ENCODE assay signal across 8 cellular contexts in genomic region chr19:2048959-2049740, GRCh38. TPM values are rescaled to one million over a fixed set of nuclear protein-coding genes. Genes with fewer than 3 reads are reported as not detected.
DNase-seq lines count a peak whose midpoint lies in the region; ATAC-seq and TF ChIP-seq lines count a peak whose summit lies in the region.

No MANE protein-coding gene starts in this region.

- no peaks in the 10 kb centered on the region for H3K27me3 Mint-ChIP-seq in activated T-cell treated with anti-CD3 and anti-CD28 coated beads, Interleukin-2, amount 50 U/mL, for 72 hours (ENCODE audit: low read depth)

- H3K27me3 ChIP-seq in mammary epithelial cell (ENCODE audit: insufficient read depth, low read length) (no peaks in the 10 kb centered on the region), right lobe of liver (no peaks in the 10 kb centered on the region), tibial nerve (no peaks in the 10 kb centered on the region)

- H3K27ac ChIP-seq in mammary epithelial cell (ENCODE audit: insufficient read depth, low read depth, low read length) (peak overlapping the region; percentile 48), right lobe of liver (peak overlapping the region; percentile 94 to 99 (median 98)), tibial nerve (peak overlapping the region; percentile 99)

- dilution Hi-C loops in mammary epithelial cell (cut with HindIII; ENCODE audit: low sequenced_read_pairs), result no loop called here

- peaks cover 69% of the 10 kb centered on the region for H3K79me2 ChIP-seq in mammary epithelial cell (ENCODE audit: insufficient read depth, low read length)

- intact Hi-C loops in mammary epithelial cell (cut with micrococcal nuclease) (no loop called here), right lobe of liver (cut with DNase I) (no loop called here)

- H3K4me1 Mint-ChIP-seq in activated T-cell treated with anti-CD3 and anti-CD28 coated beads, Interleukin-2, amount 50 U/mL, for 72 hours (ENCODE audit: low read depth), result peaks cover 44% of the 10 kb centered on the region

- H4K20me1 ChIP-seq in mammary epithelial cell (ENCODE audit: insufficient read depth, low read length), result peaks cover 7% of the 10 kb centered on the region

- BruUV-seq in mammary epithelial cell (replicated peaks; lab: Mats Ljungman, UMichigan), result no TSS peak

- H2AFZ ChIP-seq in mammary epithelial cell (ENCODE audit: low read depth, low read length), result no peak overlapping the region

- H3K9me3 Mint-ChIP-seq in activated T-cell treated with anti-CD3 and anti-CD28 coated beads, Interleukin-2, amount 50 U/mL, for 72 hours, result no peaks in the 10 kb centered on the region

- DNase-seq in activated T-cell treated with anti-CD3 and anti-CD28 coated beads, Interleukin-2, amount 50 U/mL, for 72 hours, result no peak
- no peak for DNase-seq in activated T-cell treated with anti-CD3 and anti-CD28 coated beads, Interleukin-2, amount 50 U/mL, for 1 hour
- DNase-seq in mammary epithelial cell, result no peak
- peak in 1 of 3 donors; percentile 59 for DNase-seq in right lobe of liver
- no peak for DNase-seq in tibial nerve (ENCODE audit: low spot score in 2 of 2)
- no peak for DNase-seq in D341Med (ENCODE audit: low spot score)
- DNase-seq in SIG-M5 treated with dmso at 0.1 percent for 504 hours (lab: John Stamatoyannopoulos, UW; ENCODE audit: unreplicated experiment), result no peak

- TF ChIP-seq CTCF in mammary epithelial cell (conservative IDR thresholded peaks at IDR 0.05 in 1 of 2, IDR thresholded peaks at IDR 0.05 in 1 of 2; ENCODE audit: extremely low read depth in 1 of 2, insufficient read depth in 1 of 2, low read depth in 1 of 2, low read length in 2 of 2) (no peak), right lobe of liver (IDR thresholded peaks at IDR 0.05) (no peak), tibial nerve (IDR thresholded peaks at IDR 0.05) (no peak)

- WGBS in mammary epithelial cell (ENCODE audit: low coverage, missing lambda C conversion rate), result 24% methylated on average over 10 of the region's 27 CpGs
- 0% methylated on average over 1 of the region's 27 CpGs for WGBS in right lobe of liver (ENCODE audit: insufficient coverage, low coverage, low lambda C conversion rate, missing lambda C conversion rate)
- 9 to 16% methylated on average over 7 of the region's 27 CpGs for WGBS in tibial nerve, 2 donors

- ATAC-seq in activated T-cell treated with anti-CD3 and anti-CD28 coated beads, Interleukin-2, amount 50 U/mL, for 72 hours (replicated peaks in 1 of 2), result no peak
- peak in 2 of 4 donors; percentile 0 to 3 for ATAC-seq in right lobe of liver
- ATAC-seq in HG03196 (IDR thresholded peaks at IDR 0.05; ENCODE audit: unreplicated experiment), result no peak

- H3K36me3 ChIP-seq in mammary epithelial cell (ENCODE audit: insufficient read depth, low read length) (peaks cover 4% of the 10 kb centered on the region), right lobe of liver (peaks cover 0 to 28% (median 5%) of the 10 kb centered on the region in 4 donors), tibial nerve (peaks cover 0 to 33% (median 9%) of the 10 kb centered on the region in 3 donors)

- TF ChIP-seq POLR2A in right lobe of liver (IDR thresholded peaks at IDR 0.05), result no peak
- TF ChIP-seq POLR2A in tibial nerve (IDR thresholded peaks at IDR 0.05), result no peak

- CTCF ChIA-PET in mammary epithelial cell (lab: Charles Lee; ENCODE audit: low non-redundant PET), result no interaction called here

- H3K4me2 ChIP-seq in mammary epithelial cell (ENCODE audit: insufficient read depth, low read depth, low read length), result peak overlapping the region; percentile 93

- H3K9ac ChIP-seq in mammary epithelial cell (ENCODE audit: insufficient read depth, low read length), result peak overlapping the region; percentile 67

- peak overlapping the region; percentile 67 to 98 (median 97) for H3K4me3 ChIP-seq in mammary epithelial cell (replicated peaks in 1 of 3; ENCODE audit: insufficient read depth in 1 of 3, low read depth in 2 of 3, low read length in 3 of 3)
- peak overlapping the region; percentile 80 to 94 (median 93) for H3K4me3 ChIP-seq in right lobe of liver
- H3K4me3 ChIP-seq in tibial nerve, result peak overlapping the region; percentile 94 to 100 (median 98)

- H3K4me3 Mint-ChIP-seq in activated T-cell treated with anti-CD3 and anti-CD28 coated beads, Interleukin-2, amount 50 U/mL, for 72 hours, result peak overlapping the region; percentile 77 to 85

- H3K9me3 ChIP-seq in mammary epithelial cell (replicated peaks; ENCODE audit: insufficient read depth, low read length) (no peaks in the 10 kb centered on the region), right lobe of liver (no peaks in the 10 kb centered on the region), tibial nerve (no peaks in the 10 kb centered on the region)

- H3K36me3 Mint-ChIP-seq in activated T-cell treated with anti-CD3 and anti-CD28 coated beads, Interleukin-2, amount 50 U/mL, for 72 hours (ENCODE audit: insufficient read depth in 2 of 2), result peaks cover 0 to 3% of the 10 kb centered on the region in 2 donors

- TF ChIP-seq EP300 in tibial nerve (IDR thresholded peaks at IDR 0.05), result peak; percentile 41 to 76

- peak overlapping the region; percentile 76 for H3K27ac Mint-ChIP-seq in activated T-cell treated with anti-CD3 and anti-CD28 coated beads, Interleukin-2, amount 50 U/mL, for 72 hours

- in situ Hi-C loops in mammary epithelial cell (cut with MboI; ENCODE audit: low sequenced_read_pairs in 2 of 2), result no loop called here

- peaks cover 45% of the 10 kb centered on the region for H3K4me1 ChIP-seq in mammary epithelial cell (ENCODE audit: insufficient read depth, low read length)
- H3K4me1 ChIP-seq in right lobe of liver, result peaks cover 1 to 76% (median 44%) of the 10 kb centered on the region in 4 donors
- H3K4me1 ChIP-seq in tibial nerve, result peaks cover 0 to 74% (median 64%) of the 10 kb centered on the region in 4 donors

RNA-seq across cellular contexts. Expression of gene MKNK2, which starts 1.9 kb away (rescaled TPM):
- 100 to 1,000 TPM; 120 to 121 TPM for total RNA-seq in activated T-cell treated with anti-CD3 and anti-CD28 coated beads, Interleukin-2, amount 50 U/mL, for 72 hours
- total RNA-seq in mammary epithelial cell, result 100 to 1,000 TPM in 1 of 2 donors, 10 to 100 TPM in 1; 91.7 to 248 TPM
- 152 TPM for polyA plus RNA-seq in mammary epithelial cell
- 244 TPM for polyA minus RNA-seq in mammary epithelial cell
- total RNA-seq in right lobe of liver, result 100 to 1,000 TPM in 4 of 6 experiments, 10 to 100 TPM in 2; 80.5 to 218 (median 117) TPM
- 100 to 1,000 TPM; 126 to 265 (median 152) TPM for total RNA-seq in tibial nerve

RNA-seq across cellular contexts. Expression of gene BTBD2, which starts 33.6 kb away (rescaled TPM):
- 10 to 100 TPM; 48.7 to 56.2 TPM for total RNA-seq in activated T-cell treated with anti-CD3 and anti-CD28 coated beads, Interleukin-2, amount 50 U/mL, for 72 hours
- total RNA-seq in mammary epithelial cell, result 10 to 100 TPM; 39.5 to 62.8 TPM
- polyA plus RNA-seq in mammary epithelial cell, result 25.9 TPM
- polyA minus RNA-seq in mammary epithelial cell, result 39.2 TPM
- 10 to 100 TPM; 22.2 to 42.6 (median 29.2) TPM for total RNA-seq in right lobe of liver
- 10 to 100 TPM; 54.0 to 94.5 (median 73.5) TPM for total RNA-seq in tibial nerve

RNA-seq across cellular contexts. Expression of gene MOB3A, which starts 47.0 kb away (rescaled TPM):
- total RNA-seq in activated T-cell treated with anti-CD3 and anti-CD28 coated beads, Interleukin-2, amount 50 U/mL, for 72 hours, result 100 to 1,000 TPM; 129 to 134 TPM
- 10 to 100 TPM; 22.0 to 91.4 TPM for total RNA-seq in mammary epithelial cell
- polyA plus RNA-seq in mammary epithelial cell, result 84.2 TPM
- 147 TPM for polyA minus RNA-seq in mammary epithelial cell
- total RNA-seq in right lobe of liver, result 10 to 100 TPM in 4 of 6 experiments, 1 to 10 TPM in 2; 8.3 to 13.8 (median 10.8) TPM
- 10 to 100 TPM; 31.7 to 70.8 (median 35.2) TPM for total RNA-seq in tibial nerve

RNA-seq across cellular contexts. Expression of gene IZUMO4, which starts 47.6 kb away (rescaled TPM):
- total RNA-seq in activated T-cell treated with anti-CD3 and anti-CD28 coated beads, Interleukin-2, amount 50 U/mL, for 72 hours, result 10 to 100 TPM; 28.5 to 36.9 TPM
- 10 to 100 TPM in 1 of 2 donors, 1 to 10 TPM in 1; 1.2 to 11.2 TPM for total RNA-seq in mammary epithelial cell
- 12.6 TPM for polyA plus RNA-seq in mammary epithelial cell
- 8.8 TPM for polyA minus RNA-seq in mammary epithelial cell
- total RNA-seq in right lobe of liver, result 1 to 10 TPM in 5 of 6 experiments, not detected in 1; 1.2 to 6.9 (median 4.2) TPM
- total RNA-seq in tibial nerve, result 10 to 100 TPM; 28.6 to 46.3 (median 33.2) TPM

Comparison
In these comparisons a context has a peak if more than half of its experiments do, and no peak if none do; other contexts are left out.
1. H3K27ac ChIP-seq: peak in every context shown above with its lines; median percentile 99 in tibial nerve; 98 in right lobe of liver; 48 in mammary epithelial cell.